In genomic region chr3:69182588-69183299, GRCh38 we compare ENCODE assay signal across 9 cellular contexts.
DNase-seq lines count a peak whose midpoint lies in the region; ATAC-seq and TF ChIP-seq lines count a peak whose summit lies in the region.
"Had no signal": no experiment of that assay in that cellular context is flagged by ENCODE, and none has a peak within 500 bp of the region (broad histone marks: within the 10 kb centered on the region; RNA-seq: fewer than 3 reads in every experiment).

No MANE protein-coding gene starts in this region.

- H3K4me3 ChIP-seq in GM23338 (no peak overlapping the region), psoas muscle (no peak overlapping the region)

- H3K36me3 ChIP-seq in GM23338 (ENCODE audit: insufficient read depth) (no peaks in the 10 kb centered on the region), psoas muscle (ENCODE audit: insufficient read depth in 1 of 2, low read depth in 1 of 2) (peaks cover 0 to 43% of the 10 kb centered on the region in 2 donors)

- peak; percentile 24; the same call in 1 of the 3 replicates for ATAC-seq in GM23338
- ATAC-seq in psoas muscle: no peak
- no peak for ATAC-seq in activated CD4-positive, CD25-positive, alpha-beta regulatory T cell treated with anti-CD3 and anti-CD28 coated beads, Interleukin-2, amount 50 U/mL, for 24 hours

- no peaks in the 10 kb centered on the region for H3K79me2 ChIP-seq in GM23338 (replicated peaks; ENCODE audit: insufficient read depth)

- 92 to 94% (median 93%) methylated on average over 8 of the region's 8 CpGs for WGBS in psoas muscle, 3 donors

- DNase-seq in A172 (ENCODE audit: low spot score) (peak; percentile 68), GM23338 (ENCODE audit: low spot score) (no peak), iris pigment epithelial cell (ENCODE audit: low read depth) (peak; percentile 88), psoas muscle (no peak), NOMO-1 (lab: John Stamatoyannopoulos, UW; ENCODE audit: unreplicated experiment in 2 of 2) (no peak), KG1 (lab: John Stamatoyannopoulos, UW) (no peak)
- DNase-seq: NCI-H510A had no signal

- H3K27ac ChIP-seq in GM23338 (ENCODE audit: low read depth): no peak overlapping the region
- peak overlapping the region; percentile 78 for H3K27ac ChIP-seq in angular gyrus (ENCODE audit: low read depth, low read length)
- no peak overlapping the region for H3K27ac ChIP-seq in psoas muscle

- H3K27ac Mint-ChIP-seq in GM23338: no peak overlapping the region; the same call in 1 of the 2 replicates

- TF ChIP-seq CTCF in GM23338 (conservative IDR thresholded peaks at IDR 0.05; ENCODE audit: low read depth in 2 of 2) (no peak), psoas muscle (IDR thresholded peaks at IDR 0.05) (no peak)

- no peak overlapping the region for H2AFZ ChIP-seq in GM23338

- peaks cover 18% of the 10 kb centered on the region; the same call in 1 of the 2 replicates for H3K4me1 ChIP-seq in GM23338 (ENCODE audit: insufficient read depth)
- H3K4me1 ChIP-seq in psoas muscle: no peaks in the 10 kb centered on the region

- no peaks in the 10 kb centered on the region for H3K9me2 ChIP-seq in GM23338 (ENCODE audit: insufficient read depth)

- no peaks in the 10 kb centered on the region for H4K20me1 ChIP-seq in GM23338 (replicated peaks; ENCODE audit: insufficient read depth)

- no peaks in the 10 kb centered on the region for H3F3A ChIP-seq in GM23338 (replicated peaks; ENCODE audit: low read depth)

- H3K9me3 ChIP-seq in psoas muscle: no peaks in the 10 kb centered on the region

- no peaks in the 10 kb centered on the region for H3K9me3 Mint-ChIP-seq in GM23338

- H3K27me3 ChIP-seq in GM23338 (ENCODE audit: insufficient read depth) (no peaks in the 10 kb centered on the region), psoas muscle (ENCODE audit: insufficient read depth in 3 of 3, low read length in 2 of 3) (no peaks in the 10 kb centered on the region)

- H3K36me3 Mint-ChIP-seq in GM23338 (ENCODE audit: low read depth): peaks cover 22% of the 10 kb centered on the region; the same call in 2 of the 3 replicates

- intact Hi-C loops in psoas muscle (cut with DNase I): no loop called here

- peaks cover 6% of the 10 kb centered on the region for H3K27me3 Mint-ChIP-seq in GM23338 (ENCODE audit: insufficient read depth, low read depth, poor library complexity)

- no peak overlapping the region for H3K4me3 Mint-ChIP-seq in GM23338

- peaks cover 18% of the 10 kb centered on the region for H3K4me1 Mint-ChIP-seq in GM23338

- H3K4me2 ChIP-seq in GM23338: no peak overlapping the region

TF ChIP-seq in GM23338, 12 proteins besides CTCF, POLR2A, EP300 and RAD21 (continues in another document):
- TF ChIP-seq, protein P1, sequence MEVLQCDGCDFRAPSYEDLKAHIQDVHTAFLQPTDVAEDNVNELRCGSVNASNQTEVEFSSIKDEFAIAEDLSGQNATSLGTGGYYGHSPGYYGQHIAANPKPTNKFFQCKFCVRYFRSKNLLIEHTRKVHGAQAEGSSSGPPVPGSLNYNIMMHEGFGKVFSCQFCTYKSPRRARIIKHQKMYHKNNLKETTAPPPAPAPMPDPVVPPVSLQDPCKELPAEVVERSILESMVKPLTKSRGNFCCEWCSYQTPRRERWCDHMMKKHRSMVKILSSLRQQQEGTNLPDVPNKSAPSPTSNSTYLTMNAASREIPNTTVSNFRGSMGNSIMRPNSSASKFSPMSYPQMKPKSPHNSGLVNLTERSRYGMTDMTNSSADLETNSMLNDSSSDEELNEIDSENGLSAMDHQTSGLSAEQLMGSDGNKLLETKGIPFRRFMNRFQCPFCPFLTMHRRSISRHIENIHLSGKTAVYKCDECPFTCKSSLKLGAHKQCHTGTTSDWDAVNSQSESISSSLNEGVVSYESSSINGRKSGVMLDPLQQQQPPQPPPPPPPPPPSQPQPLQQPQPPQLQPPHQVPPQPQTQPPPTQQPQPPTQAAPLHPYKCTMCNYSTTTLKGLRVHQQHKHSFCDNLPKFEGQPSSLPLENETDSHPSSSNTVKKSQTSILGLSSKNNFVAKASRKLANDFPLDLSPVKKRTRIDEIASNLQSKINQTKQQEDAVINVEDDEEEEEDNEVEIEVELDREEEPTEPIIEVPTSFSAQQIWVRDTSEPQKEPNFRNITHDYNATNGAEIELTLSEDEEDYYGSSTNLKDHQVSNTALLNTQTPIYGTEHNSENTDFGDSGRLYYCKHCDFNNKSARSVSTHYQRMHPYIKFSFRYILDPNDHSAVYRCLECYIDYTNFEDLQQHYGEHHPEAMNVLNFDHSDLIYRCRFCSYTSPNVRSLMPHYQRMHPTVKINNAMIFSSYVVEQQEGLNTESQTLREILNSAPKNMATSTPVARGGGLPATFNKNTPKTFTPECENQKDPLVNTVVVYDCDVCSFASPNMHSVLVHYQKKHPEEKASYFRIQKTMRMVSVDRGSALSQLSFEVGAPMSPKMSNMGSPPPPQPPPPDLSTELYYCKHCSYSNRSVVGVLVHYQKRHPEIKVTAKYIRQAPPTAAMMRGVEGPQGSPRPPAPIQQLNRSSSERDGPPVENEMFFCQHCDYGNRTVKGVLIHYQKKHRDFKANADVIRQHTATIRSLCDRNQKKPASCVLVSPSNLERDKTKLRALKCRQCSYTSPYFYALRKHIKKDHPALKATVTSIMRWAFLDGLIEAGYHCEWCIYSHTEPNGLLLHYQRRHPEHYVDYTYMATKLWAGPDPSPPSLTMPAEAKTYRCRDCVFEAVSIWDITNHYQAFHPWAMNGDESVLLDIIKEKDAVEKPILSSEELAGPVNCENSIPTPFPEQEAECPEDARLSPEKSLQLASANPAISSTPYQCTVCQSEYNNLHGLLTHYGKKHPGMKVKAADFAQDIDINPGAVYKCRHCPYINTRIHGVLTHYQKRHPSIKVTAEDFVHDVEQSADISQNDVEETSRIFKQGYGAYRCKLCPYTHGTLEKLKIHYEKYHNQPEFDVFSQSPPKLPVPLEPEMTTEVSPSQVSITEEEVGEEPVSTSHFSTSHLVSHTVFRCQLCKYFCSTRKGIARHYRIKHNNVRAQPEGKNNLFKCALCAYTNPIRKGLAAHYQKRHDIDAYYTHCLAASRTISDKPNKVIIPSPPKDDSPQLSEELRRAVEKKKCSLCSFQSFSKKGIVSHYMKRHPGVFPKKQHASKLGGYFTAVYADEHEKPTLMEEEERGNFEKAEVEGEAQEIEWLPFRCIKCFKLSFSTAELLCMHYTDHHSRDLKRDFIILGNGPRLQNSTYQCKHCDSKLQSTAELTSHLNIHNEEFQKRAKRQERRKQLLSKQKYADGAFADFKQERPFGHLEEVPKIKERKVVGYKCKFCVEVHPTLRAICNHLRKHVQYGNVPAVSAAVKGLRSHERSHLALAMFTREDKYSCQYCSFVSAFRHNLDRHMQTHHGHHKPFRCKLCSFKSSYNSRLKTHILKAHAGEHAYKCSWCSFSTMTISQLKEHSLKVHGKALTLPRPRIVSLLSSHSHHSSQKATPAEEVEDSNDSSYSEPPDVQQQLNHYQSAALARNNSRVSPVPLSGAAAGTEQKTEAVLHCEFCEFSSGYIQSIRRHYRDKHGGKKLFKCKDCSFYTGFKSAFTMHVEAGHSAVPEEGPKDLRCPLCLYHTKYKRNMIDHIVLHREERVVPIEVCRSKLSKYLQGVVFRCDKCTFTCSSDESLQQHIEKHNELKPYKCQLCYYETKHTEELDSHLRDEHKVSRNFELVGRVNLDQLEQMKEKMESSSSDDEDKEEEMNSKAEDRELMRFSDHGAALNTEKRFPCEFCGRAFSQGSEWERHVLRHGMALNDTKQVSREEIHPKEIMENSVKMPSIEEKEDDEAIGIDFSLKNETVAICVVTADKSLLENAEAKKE (CRISPR knock-in tag; IDR thresholded peaks at IDR 0.05): no peak
- TF ChIP-seq EZH2 (IDR thresholded peaks at IDR 0.05; ENCODE audit: low read depth, unreplicated experiment): no peak
- no peak for TF ChIP-seq JUNB (IDR thresholded peaks at IDR 0.05; ENCODE audit: unreplicated experiment)
- TF ChIP-seq EZH2phosphoT487 (IDR thresholded peaks at IDR 0.05; ENCODE audit: unreplicated experiment): no peak
- no peak for TF ChIP-seq STAT1 (IDR thresholded peaks at IDR 0.05; ENCODE audit: unreplicated experiment)
- no peak for TF ChIP-seq ZNF331 (CRISPR knock-in tag; IDR thresholded peaks at IDR 0.05; ENCODE audit: low read depth)
- TF ChIP-seq ETS1 (IDR thresholded peaks at IDR 0.05): no peak
- TF ChIP-seq, protein P2, sequence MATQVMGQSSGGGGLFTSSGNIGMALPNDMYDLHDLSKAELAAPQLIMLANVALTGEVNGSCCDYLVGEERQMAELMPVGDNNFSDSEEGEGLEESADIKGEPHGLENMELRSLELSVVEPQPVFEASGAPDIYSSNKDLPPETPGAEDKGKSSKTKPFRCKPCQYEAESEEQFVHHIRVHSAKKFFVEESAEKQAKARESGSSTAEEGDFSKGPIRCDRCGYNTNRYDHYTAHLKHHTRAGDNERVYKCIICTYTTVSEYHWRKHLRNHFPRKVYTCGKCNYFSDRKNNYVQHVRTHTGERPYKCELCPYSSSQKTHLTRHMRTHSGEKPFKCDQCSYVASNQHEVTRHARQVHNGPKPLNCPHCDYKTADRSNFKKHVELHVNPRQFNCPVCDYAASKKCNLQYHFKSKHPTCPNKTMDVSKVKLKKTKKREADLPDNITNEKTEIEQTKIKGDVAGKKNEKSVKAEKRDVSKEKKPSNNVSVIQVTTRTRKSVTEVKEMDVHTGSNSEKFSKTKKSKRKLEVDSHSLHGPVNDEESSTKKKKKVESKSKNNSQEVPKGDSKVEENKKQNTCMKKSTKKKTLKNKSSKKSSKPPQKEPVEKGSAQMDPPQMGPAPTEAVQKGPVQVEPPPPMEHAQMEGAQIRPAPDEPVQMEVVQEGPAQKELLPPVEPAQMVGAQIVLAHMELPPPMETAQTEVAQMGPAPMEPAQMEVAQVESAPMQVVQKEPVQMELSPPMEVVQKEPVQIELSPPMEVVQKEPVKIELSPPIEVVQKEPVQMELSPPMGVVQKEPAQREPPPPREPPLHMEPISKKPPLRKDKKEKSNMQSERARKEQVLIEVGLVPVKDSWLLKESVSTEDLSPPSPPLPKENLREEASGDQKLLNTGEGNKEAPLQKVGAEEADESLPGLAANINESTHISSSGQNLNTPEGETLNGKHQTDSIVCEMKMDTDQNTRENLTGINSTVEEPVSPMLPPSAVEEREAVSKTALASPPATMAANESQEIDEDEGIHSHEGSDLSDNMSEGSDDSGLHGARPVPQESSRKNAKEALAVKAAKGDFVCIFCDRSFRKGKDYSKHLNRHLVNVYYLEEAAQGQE (IDR thresholded peaks at IDR 0.05; ENCODE audit: unreplicated experiment): no peak
- no peak for TF ChIP-seq NANOG (IDR thresholded peaks at IDR 0.05; ENCODE audit: borderline replicate concordance)
- no peak for TF ChIP-seq ZNF114 (CRISPR knock-in tag; IDR thresholded peaks at IDR 0.05)

Comparison
In these comparisons a context has a peak if more than half of its experiments do, and no peak if none do; other contexts are left out.
1. DNase-seq: peak in A172 (single experiment) and iris pigment epithelial cell (single experiment); none in GM23338 (single experiment), psoas muscle (0 of 2), NOMO-1 (0 of 2) and KG1 (single experiment).